16 cellular contexts compared by ENCODE assay signal in genomic region chr15:101107625-101108457, GRCh38.
DNase-seq lines count a peak whose midpoint lies in the region; ATAC-seq and TF ChIP-seq lines count a peak whose summit lies in the region.
"Had no signal": no experiment of that assay in that cellular context is flagged by ENCODE, and none has a peak within 500 bp of the region (broad histone marks: within the 10 kb centered on the region; RNA-seq: fewer than 3 reads in every experiment).

No MANE protein-coding gene starts in this region.

- H3K79me2 ChIP-seq in smooth muscle cell (ENCODE audit: low read depth): no peaks in the 10 kb centered on the region

- peak overlapping the region; percentile 17 for H3K4me2 ChIP-seq in smooth muscle cell

- 67% methylated on average over 1 to 6 of the region's 6 CpGs for WGBS in endodermal cell (ENCODE audit: insufficient coverage in 1 of 2, insufficient read length in 1 of 2), 2 experiments
- WGBS in smooth muscle cell (ENCODE audit: low lambda C conversion rate): 35% methylated on average over 6 of the region's 6 CpGs

- H3K9ac ChIP-seq in endodermal cell (ENCODE audit: extremely low read depth, low read length, poor library complexity, severe bottlenecking) (no peak overlapping the region), smooth muscle cell (ENCODE audit: low read depth) (no peak overlapping the region)

- H3K9me3 Mint-ChIP-seq in endodermal cell (peaks cover 6% of the 10 kb centered on the region), WTC11 (peaks cover 7% of the 10 kb centered on the region; the same call in 1 of the 2 replicates)

- H3K9me3 ChIP-seq in endodermal cell (ENCODE audit: control insufficient read depth, low read length) (no peaks in the 10 kb centered on the region), smooth muscle cell (replicated peaks; ENCODE audit: low read depth) (no peaks in the 10 kb centered on the region)

- H3K4me1 Mint-ChIP-seq in endodermal cell: peaks cover 10% of the 10 kb centered on the region
- peaks cover 15% of the 10 kb centered on the region for H3K4me1 Mint-ChIP-seq in WTC11

- peaks cover 2% of the 10 kb centered on the region for H3K27me3 Mint-ChIP-seq in endodermal cell (ENCODE audit: insufficient read depth)
- H3K27me3 Mint-ChIP-seq in WTC11 (ENCODE audit: low read depth): no peaks in the 10 kb centered on the region

- CTCF ChIA-PET in WTC11 (lab: Charles Lee): no interaction called here

- H3K36me3 Mint-ChIP-seq in endodermal cell (ENCODE audit: low read depth): no peaks in the 10 kb centered on the region
- H3K36me3 Mint-ChIP-seq in WTC11: no peaks in the 10 kb centered on the region; the same call in 1 of the 2 replicates

- POLR2A ChIA-PET in WTC11 (lab: Charles Lee): no interaction called here

- peak overlapping the region; percentile 43 for H2AFZ ChIP-seq in smooth muscle cell (ENCODE audit: low read depth)

- no peaks in the 10 kb centered on the region for H3K27me3 ChIP-seq in endodermal cell (ENCODE audit: control insufficient read depth, insufficient read depth, low read length, poor library complexity, severe bottlenecking)
- H3K27me3 ChIP-seq in smooth muscle cell (ENCODE audit: low read depth): no peaks in the 10 kb centered on the region

- H3K4me1 ChIP-seq in endodermal cell (ENCODE audit: control insufficient read depth, insufficient read depth, low read length): no peaks in the 10 kb centered on the region
- peaks cover 16% of the 10 kb centered on the region for H3K4me1 ChIP-seq in smooth muscle cell (ENCODE audit: low read depth)

- TF ChIP-seq CTCF in endodermal cell (conservative IDR thresholded peaks at IDR 0.05): no peak
- TF ChIP-seq CTCF in smooth muscle cell (IDR thresholded peaks at IDR 0.05; ENCODE audit: borderline replicate concordance, insufficient read depth, poor library complexity, severe bottlenecking): no peak
- TF ChIP-seq CTCF in WTC11 (IDR thresholded peaks at IDR 0.05): no peak

- H3K4me3 Mint-ChIP-seq in endodermal cell (no peak overlapping the region), WTC11 (no peak overlapping the region)
- H3K4me3 Mint-ChIP-seq: H9 had no signal

- H3K27ac Mint-ChIP-seq in endodermal cell: no peak overlapping the region
- H3K27ac Mint-ChIP-seq in WTC11: no peak overlapping the region
- H3K27ac Mint-ChIP-seq: H9 had no signal

- DNase-seq in NCI-H1694 treated with DMSO at 0.1 percent for 48 hours (lab: John Stamatoyannopoulos, UW) (peak; percentile 24), NCI-H524 treated with DMSO at 0.1 percent for 48 hours (lab: John Stamatoyannopoulos, UW) (peak; percentile 95), endodermal cell (peak; percentile 40), smooth muscle cell (lab: John Stamatoyannopoulos, UW; ENCODE audit: unreplicated experiment) (no peak), WTC11 (ENCODE audit: low spot score) (no peak)
- DNase-seq: C1 segment of cervical spinal cord; DMS79 treated with DMSO at 0.1 percent for 48 hours; H9; KBM-7; NCI-H1930; NCI-H69; NK-92 treated with Interleukin-12 subunit alpha and Interleukin-12 subunit beta, amount 100 ng/mL, for 24 hours; Right ventricle myocardium superior had no signal

- no peaks in the 10 kb centered on the region for H4K20me1 ChIP-seq in smooth muscle cell (ENCODE audit: low read depth)

- ATAC-seq in WTC11 (no peak), GM21381 (IDR thresholded peaks at IDR 0.05; ENCODE audit: unreplicated experiment) (no peak), GM19452 (IDR thresholded peaks at IDR 0.05; ENCODE audit: unreplicated experiment) (no peak)

- H3K27ac ChIP-seq in endodermal cell (ENCODE audit: low read depth, low read length) (no peak overlapping the region), smooth muscle cell (ENCODE audit: low read depth) (peak overlapping the region; percentile 65)
- H3K27ac ChIP-seq: SK-N-MC had no signal

- H3K36me3 ChIP-seq in endodermal cell (ENCODE audit: control insufficient read depth, insufficient read depth, low read length): no peaks in the 10 kb centered on the region
- no peaks in the 10 kb centered on the region for H3K36me3 ChIP-seq in smooth muscle cell (ENCODE audit: low read depth)

- peaks cover 33% of the 10 kb centered on the region for H3F3A ChIP-seq in smooth muscle cell (ENCODE audit: low read depth)

- H3K4me3 ChIP-seq in endodermal cell (ENCODE audit: low read length): no peak overlapping the region
- no peak overlapping the region for H3K4me3 ChIP-seq in smooth muscle cell
- H3K4me3 ChIP-seq: SK-N-MC had no signal

TF ChIP-seq in WTC11, 78 proteins besides CTCF, POLR2A, EP300 and RAD21:
- TF ChIP-seq ZNF416 (CRISPR knock-in tag; IDR thresholded peaks at IDR 0.05): no peak

Comparison
In these comparisons a context has a peak if more than half of its experiments do, and no peak if none do; other contexts are left out.
1. DNase-seq: peak in NCI-H1694 treated with DMSO at 0.1 percent for 48 hours (single experiment), NCI-H524 treated with DMSO at 0.1 percent for 48 hours (single experiment) and endodermal cell (single experiment); none in smooth muscle cell (single experiment) and WTC11 (single experiment).